38 cellular contexts compared by ENCODE assay signal in the genomic region with DNA sequence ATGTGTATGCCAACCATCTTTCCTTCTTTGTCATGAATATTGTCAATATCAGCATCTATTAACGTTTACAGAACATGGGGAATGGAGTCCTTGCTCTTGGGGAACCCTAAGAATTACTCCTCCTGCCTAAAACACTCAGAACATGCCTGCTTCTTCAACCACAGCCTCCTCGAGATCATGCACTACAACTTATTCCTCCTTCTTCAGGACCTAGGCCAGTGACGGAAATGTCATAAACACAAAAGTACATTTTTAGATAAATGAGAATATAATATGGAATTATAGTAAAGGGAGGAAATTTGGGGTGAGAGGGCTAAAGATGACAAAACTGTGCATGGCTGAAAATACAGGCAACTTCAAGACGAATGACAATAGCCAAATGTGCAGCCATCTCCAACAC. TPM values are rescaled to one million over a fixed set of nuclear protein-coding genes. Genes with fewer than 3 reads are reported as not detected.
"Had no signal": no experiment of that assay in that cellular context is flagged by ENCODE, and none has a peak within 500 bp of the region (broad histone marks: within the 10 kb centered on the region; RNA-seq: fewer than 3 reads in every experiment).

No MANE protein-coding gene starts in this region.

- H3K4me3 ChIP-seq: coronary artery, dorsolateral prefrontal cortex, esophagus muscularis mucosa, gastroesophageal sphincter, heart right ventricle had no signal

- H3K27me3 ChIP-seq: brain microvascular endothelial cell, dorsolateral prefrontal cortex, esophagus muscularis mucosa, gastroesophageal sphincter, heart right ventricle had no signal

- DNase-seq: activated B cell treated with CpG ODN at 0.5 μM for 24 hours; activated CD4-positive, alpha-beta T cell treated with anti-CD3 and anti-CD28 coated beads for 48 hours; activated CD4-positive, alpha-beta T cell treated with anti-CD3 and anti-CD28 coated beads, Interleukin-2, amount 50 U/mL, for 1 hour; activated CD4-positive, alpha-beta T cell treated with anti-CD3 and anti-CD28 coated beads, Interleukin-2, amount 50 U/mL, for 48 hours; activated CD8-positive, alpha-beta memory T cell treated with anti-CD3 and anti-CD28 coated beads for 24 hours; activated CD8-positive, alpha-beta T cell treated with anti-CD3 and anti-CD28 coated beads for 36 hours; activated effector memory CD4-positive, alpha-beta T cell treated with Interleukin-2 at 50 U/mL for 16 hours; activated gamma-delta T cell treated with Interleukin-2 at 50 U/mL for 16 hours; activated naive CD4-positive, alpha-beta T cell treated with anti-CD3 and anti-CD28 coated beads, Interleukin-2, amount 50 U/mL, for 16 hours; activated naive CD4-positive, alpha-beta T cell treated with Interleukin-2 at 50 U/mL for 16 hours; activated T-cell treated with anti-CD3 and anti-CD28 coated beads, Interleukin-2, amount 50 U/mL, for 4 hours; amniotic stem cell; anterior cingulate cortex; brain microvascular endothelial cell; dorsolateral prefrontal cortex; effector memory CD4-positive, alpha-beta T cell; endodermal cell; erythroblast; foreskin melanocyte; heart right ventricle; T-helper 17 cell; T1000; WERI-Rb-1 had no signal

- H3K36me3 ChIP-seq: brain microvascular endothelial cell, esophagus muscularis mucosa, gastroesophageal sphincter, WERI-Rb-1 had no signal

- H3K27ac Mint-ChIP-seq: activated B cell treated with CpG ODN at 0.5 μM for 24 hours; activated CD8-positive, alpha-beta T cell treated with anti-CD3 and anti-CD28 coated beads for 36 hours; activated naive CD8-positive, alpha-beta T cell; activated T-helper 17 cell treated with anti-CD3 and anti-CD28 coated beads, Interleukin-2, amount 50 U/mL, for 72 hours; dendritic cell treated with granulocyte-macrophage colony-stimulating factor and Interleukin-4, amounts not matched to agents 40 ng/mL and 50 ng/mL, for 4 days; endodermal cell; T-helper 17 cell; T-helper 2 cell treated with Interferon-gamma antibody and Interleukin-4, amounts not matched to agents 5 μg/mL and 100 μg/mL, for 36 hours had no signal

- H3K4me3 Mint-ChIP-seq: activated B cell treated with CpG ODN at 0.5 μM for 24 hours; activated CD8-positive, alpha-beta T cell treated with anti-CD3 and anti-CD28 coated beads for 36 hours; activated naive CD8-positive, alpha-beta T cell; activated T-cell treated with anti-CD3 and anti-CD28 coated beads, Interleukin-2, amount 50 U/mL, for 4 hours; activated T-helper 17 cell treated with anti-CD3 and anti-CD28 coated beads, Interleukin-2, amount 50 U/mL, for 72 hours; central memory CD8-positive, alpha-beta T cell; dendritic cell treated with granulocyte-macrophage colony-stimulating factor and Interleukin-4, amounts not matched to agents 40 ng/mL and 50 ng/mL, for 4 days; endodermal cell; T-helper 17 cell; T-helper 2 cell treated with Interferon-gamma antibody and Interleukin-4, amounts not matched to agents 5 μg/mL and 100 μg/mL, for 36 hours had no signal

- H3K27ac ChIP-seq: coronary artery, dorsolateral prefrontal cortex, esophagus muscularis mucosa, gastroesophageal sphincter, heart right ventricle, WERI-Rb-1 had no signal

- H3K9me3 Mint-ChIP-seq: activated B cell treated with CpG ODN at 0.5 μM for 24 hours; activated CD8-positive, alpha-beta T cell treated with anti-CD3 and anti-CD28 coated beads for 36 hours; activated T-cell treated with anti-CD3 and anti-CD28 coated beads, Interleukin-2, amount 50 U/mL, for 4 hours; activated T-helper 17 cell treated with anti-CD3 and anti-CD28 coated beads, Interleukin-2, amount 50 U/mL, for 72 hours; central memory CD8-positive, alpha-beta T cell; dendritic cell treated with granulocyte-macrophage colony-stimulating factor and Interleukin-4, amounts not matched to agents 40 ng/mL and 50 ng/mL, for 4 days; endodermal cell; T-helper 2 cell treated with Interferon-gamma antibody and Interleukin-4, amounts not matched to agents 5 μg/mL and 100 μg/mL, for 36 hours had no signal

- FAIRE-seq: astrocyte had no signal

- H3K4me1 Mint-ChIP-seq: activated T-helper 17 cell treated with anti-CD3 and anti-CD28 coated beads, Interleukin-2, amount 50 U/mL, for 72 hours; central memory CD8-positive, alpha-beta T cell had no signal

- H3K4me1 ChIP-seq: esophagus muscularis mucosa, gastroesophageal sphincter had no signal

- H3K27me3 Mint-ChIP-seq: activated B cell treated with CpG ODN at 0.5 μM for 24 hours; activated CD8-positive, alpha-beta T cell treated with anti-CD3 and anti-CD28 coated beads for 36 hours; activated naive CD8-positive, alpha-beta T cell; dendritic cell treated with granulocyte-macrophage colony-stimulating factor and Interleukin-4, amounts not matched to agents 40 ng/mL and 50 ng/mL, for 4 days had no signal

- ATAC-seq: activated CD4-positive, CD25-positive, alpha-beta regulatory T cell treated with anti-CD3 and anti-CD28 coated beads, Interleukin-2, amount 50 U/mL, for 24 hours; activated CD8-positive, alpha-beta T cell treated with anti-CD3 and anti-CD28 coated beads for 36 hours; activated T-cell treated with anti-CD3 and anti-CD28 coated beads, Interleukin-2, amount 50 U/mL, for 4 hours; activated T-helper 17 cell treated with anti-CD3 and anti-CD28 coated beads, Interleukin-2, amount 50 U/mL, for 72 hours; gastroesophageal sphincter; heart right ventricle; T-helper 17 cell had no signal

- H3K9me3 ChIP-seq: esophagus muscularis mucosa, gastroesophageal sphincter, heart right ventricle had no signal

RNA-seq across cellular contexts. Expression of gene IFNK, which starts 3.1 kb away (rescaled TPM):
- total RNA-seq: activated B cell treated with CpG ODN at 0.5 μM for 24 hours; activated CD8-positive, alpha-beta T cell treated with anti-CD3 and anti-CD28 coated beads for 36 hours; activated T-cell treated with anti-CD3 and anti-CD28 coated beads, Interleukin-2, amount 50 U/mL, for 4 hours; activated T-helper 17 cell treated with anti-CD3 and anti-CD28 coated beads, Interleukin-2, amount 50 U/mL, for 72 hours; astrocyte; bronchial epithelial cell; cardiac septum; cerebellum; dorsolateral prefrontal cortex; endodermal cell; esophagus muscularis mucosa; gastroesophageal sphincter; glomerular endothelial cell; heart right ventricle; T-helper 17 cell had no signal
- polyA plus RNA-seq: adipose tissue, heart right ventricle had no signal
